ENCODE assay signal across 1 cellular context in the genomic region with DNA sequence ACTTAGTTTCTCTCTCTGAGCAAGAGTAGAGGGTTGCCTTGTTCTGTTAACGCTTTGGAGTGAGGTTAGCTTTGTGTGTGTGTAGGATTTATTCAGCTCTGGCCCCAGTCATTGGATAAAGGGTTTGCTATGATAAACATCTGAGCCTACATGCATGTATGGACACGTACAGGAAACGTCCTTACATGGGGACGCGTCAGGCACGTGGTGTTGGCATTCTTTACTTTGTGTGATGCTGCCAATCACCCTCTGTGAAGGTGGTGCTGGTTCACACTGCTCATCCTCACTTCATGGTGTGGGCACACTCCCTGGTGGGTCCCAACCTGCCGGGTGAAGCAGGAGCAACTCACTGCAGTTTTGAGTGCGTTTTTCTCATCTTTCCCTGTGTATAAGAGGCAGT.
TF ChIP-seq lines count a peak whose summit lies in the region.

No MANE protein-coding gene starts in this region.

TF ChIP-seq in HepG2, 621 proteins besides CTCF, POLR2A, EP300 and RAD21 (continued from another document):
- no peak for TF ChIP-seq TFE3 (CRISPR knock-in tag; IDR thresholded peaks at IDR 0.05)
- no peak for TF ChIP-seq FOXK2 (IDR thresholded peaks at IDR 0.05)
- 0 out of 2 replicates have a peak, but pooled peaks have one; percentile 16 for TF ChIP-seq GABPB1 (CRISPR knock-in tag; IDR thresholded peaks at IDR 0.05)
- TF ChIP-seq PRDM10 (CRISPR knock-in tag; IDR thresholded peaks at IDR 0.05; ENCODE audit: low read depth), result no peak
